9 cellular contexts compared by ENCODE assay signal in the genomic region with DNA sequence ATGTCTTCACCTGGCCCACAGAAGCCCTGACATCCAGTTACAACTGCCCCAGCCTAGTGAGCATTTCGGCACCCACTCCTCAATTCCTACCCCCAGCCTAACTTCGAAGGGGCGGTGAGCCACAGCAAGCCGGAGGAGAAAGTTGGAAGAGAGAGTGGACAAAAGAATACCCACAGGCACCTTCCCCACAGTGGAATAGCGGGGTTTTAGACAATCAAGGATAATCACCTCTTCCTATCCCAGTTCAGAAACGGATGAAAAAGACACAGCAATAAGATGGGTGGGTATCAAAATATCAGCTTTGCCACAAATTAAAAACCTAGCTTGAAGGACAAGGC. TPM values are rescaled to one million over a fixed set of nuclear protein-coding genes. Genes with fewer than 3 reads are reported as not detected.
DNase-seq lines count a peak whose midpoint lies in the region; ATAC-seq and TF ChIP-seq lines count a peak whose summit lies in the region.
"Had no signal": no experiment of that assay in that cellular context is flagged by ENCODE, and none has a peak within 500 bp of the region (broad histone marks: within the 10 kb centered on the region; RNA-seq: fewer than 3 reads in every experiment).

No MANE protein-coding gene starts in this region.

- TF ChIP-seq CTCF in BJ (IDR thresholded peaks at IDR 0.05; ENCODE audit: insufficient read depth, low read depth, low read length) (no peak), KMS-11 (conservative IDR thresholded peaks at IDR 0.05; ENCODE audit: low read depth, low read length) (no peak)

- H2AFZ ChIP-seq in KMS-11 (ENCODE audit: low read depth), result no peak overlapping the region; the same call in 1 of the 2 replicates

- no peaks in the 10 kb centered on the region for H3K27me3 Mint-ChIP-seq in central memory CD8-positive, alpha-beta T cell
- no peaks in the 10 kb centered on the region for H3K27me3 Mint-ChIP-seq in natural killer cell treated with Interleukin-12 subunit alpha and Interleukin-12 subunit beta and Interleukin-15 and Interleukin-18, amount 100 ng/mL, for 72 hours

- H3K4me1 Mint-ChIP-seq in central memory CD8-positive, alpha-beta T cell, result peaks cover 77% of the 10 kb centered on the region
- peaks cover 63 to 72% of the 10 kb centered on the region in 2 donors for H3K4me1 Mint-ChIP-seq in natural killer cell treated with Interleukin-12 subunit alpha and Interleukin-12 subunit beta and Interleukin-15 and Interleukin-18, amount 100 ng/mL, for 72 hours (ENCODE audit: low read depth in 2 of 2)

- H3K4me3 ChIP-seq in BJ (ENCODE audit: low read depth, low read length), result peak overlapping the region; percentile 65
- H3K4me3 ChIP-seq in KMS-11 (IDR thresholded peaks at IDR 0.05; ENCODE audit: insufficient read depth, low read depth, low read length), result no peak overlapping the region

- H3K4me3 Mint-ChIP-seq in central memory CD8-positive, alpha-beta T cell, result peak overlapping the region; percentile 82
- H3K4me3 Mint-ChIP-seq in natural killer cell treated with Interleukin-12 subunit alpha and Interleukin-12 subunit beta and Interleukin-15 and Interleukin-18, amount 100 ng/mL, for 72 hours, result peak overlapping the region; percentile 86

- H3K9ac ChIP-seq in KMS-11, result peak overlapping the region; percentile 94; the same call in 1 of the 2 replicates

- H3K4me2 ChIP-seq in KMS-11, result peak overlapping the region; percentile 67

- H3K4me1 ChIP-seq in KMS-11 (ENCODE audit: low read depth, poor library complexity, severe bottlenecking), result peaks cover 41% of the 10 kb centered on the region

- H4K20me1 ChIP-seq in KMS-11 (ENCODE audit: insufficient read depth), result peaks cover 15% of the 10 kb centered on the region; the same call in 1 of the 2 replicates

- H3K9me3 Mint-ChIP-seq in central memory CD8-positive, alpha-beta T cell, result no peaks in the 10 kb centered on the region
- no peaks in the 10 kb centered on the region for H3K9me3 Mint-ChIP-seq in natural killer cell treated with Interleukin-12 subunit alpha and Interleukin-12 subunit beta and Interleukin-15 and Interleukin-18, amount 100 ng/mL, for 72 hours

- POLR2A ChIA-PET in BJ (lab: Charles Lee), result no interaction called here

- CTCF ChIA-PET in BJ (lab: Yijun Ruan, JAX), result interaction anchor here (0.5 to 5.1 kb wide), 8 partner anchors 10 to 95 kb away, joined by 3 to 21 read pairs (median 3); no protein-coding TSS in a partner anchor

- ATAC-seq in central memory CD8-positive, alpha-beta T cell (replicated peaks; ENCODE audit: extremely low read depth, poor library complexity, severe bottlenecking), result no peak
- ATAC-seq in natural killer cell treated with Interleukin-12 subunit alpha and Interleukin-12 subunit beta and Interleukin-15 and Interleukin-18, amount 100 ng/mL, for 72 hours, result no peak
- ATAC-seq in GM18861 (IDR thresholded peaks at IDR 0.05; ENCODE audit: unreplicated experiment), result no peak

- H3K27me3 ChIP-seq in BJ (ENCODE audit: control insufficient read depth, insufficient read depth, low read length) (no peaks in the 10 kb centered on the region), KMS-11 (ENCODE audit: insufficient read depth, low read depth) (no peaks in the 10 kb centered on the region)

- DNase-seq in BJ (ENCODE audit: low read depth) (no peak), DMS114 treated with DMSO at 0.1 percent for 48 hours (lab: John Stamatoyannopoulos, UW; ENCODE audit: unreplicated experiment) (no peak), DMS 273 treated with DMSO at 0.1 percent for 48 hours (lab: John Stamatoyannopoulos, UW) (no peak)
- no peak for DNase-seq in central memory CD8-positive, alpha-beta T cell (ENCODE audit: low spot score in 2 of 2)
- DNase-seq in natural killer cell treated with Interleukin-12 subunit alpha and Interleukin-12 subunit beta and Interleukin-15 and Interleukin-18, amount 100 ng/mL, for 72 hours (ENCODE audit: low spot score), result no peak
- no peak for DNase-seq in stimulated activated CD4-positive, alpha-beta T cell treated with anti-CD3 and anti-CD28 coated beads, Interleukin-4, amount 100 ng/mL, for 4 hours
- DNase-seq: NCI-H2081 treated with DMSO at 0.1 percent for 48 hours had no signal

- peaks cover 5% of the 10 kb centered on the region for H3K36me3 ChIP-seq in BJ (ENCODE audit: control insufficient read depth, insufficient read depth, low read length)
- H3K36me3 ChIP-seq in KMS-11 (ENCODE audit: insufficient read depth), result no peaks in the 10 kb centered on the region; the same call in 1 of the 2 replicates

- peaks cover 63% of the 10 kb centered on the region for H3K79me2 ChIP-seq in KMS-11 (ENCODE audit: insufficient read depth, low read depth)

- H3K36me3 Mint-ChIP-seq in central memory CD8-positive, alpha-beta T cell (ENCODE audit: insufficient read depth), result peaks cover 18% of the 10 kb centered on the region
- peaks cover 22% of the 10 kb centered on the region for H3K36me3 Mint-ChIP-seq in natural killer cell treated with Interleukin-12 subunit alpha and Interleukin-12 subunit beta and Interleukin-15 and Interleukin-18, amount 100 ng/mL, for 72 hours

- no peak overlapping the region for H3K27ac Mint-ChIP-seq in central memory CD8-positive, alpha-beta T cell (ENCODE audit: low read depth)
- peak overlapping the region; percentile 29 to 70 for H3K27ac Mint-ChIP-seq in natural killer cell treated with Interleukin-12 subunit alpha and Interleukin-12 subunit beta and Interleukin-15 and Interleukin-18, amount 100 ng/mL, for 72 hours

- H3K27ac ChIP-seq in KMS-11, result no peak overlapping the region

RNA-seq across cellular contexts. Expression of a gene that starts 1.3 kb away (rescaled TPM):
- polyA plus RNA-seq in BJ (2011; rRNA removed), result 34.6 and 59.9 TPM in 2 replicates
- polyA minus RNA-seq in BJ (2011; rRNA and poly(A)+ RNA removed), result 28.4 and 33.7 TPM in 2 replicates
- 10 to 100 TPM; 32.6 to 54.4 TPM for total RNA-seq in natural killer cell treated with Interleukin-12 subunit alpha and Interleukin-12 subunit beta and Interleukin-15 and Interleukin-18, amount 100 ng/mL, for 72 hours

RNA-seq across cellular contexts. Expression of a gene that starts 45.6 kb away (rescaled TPM):
- polyA plus RNA-seq in BJ (2011; rRNA removed), result 5.6 and 8.4 TPM in 2 replicates
- 2.4 and 3.6 TPM in 2 replicates for polyA minus RNA-seq in BJ (2011; rRNA and poly(A)+ RNA removed)
- total RNA-seq in natural killer cell treated with Interleukin-12 subunit alpha and Interleukin-12 subunit beta and Interleukin-15 and Interleukin-18, amount 100 ng/mL, for 72 hours, result 1 to 10 TPM in 1 of 2 donors, not detected in 1; 5.0 TPM

RNA-seq across cellular contexts. Expression of a gene that starts 55.5 kb away (rescaled TPM):
- polyA plus RNA-seq in BJ (2011; rRNA removed), result 31.5 and 31.6 TPM in 2 replicates
- 47.5 and 48.1 TPM in 2 replicates for polyA minus RNA-seq in BJ (2011; rRNA and poly(A)+ RNA removed)
- 100 to 1,000 TPM; 161 to 193 TPM for total RNA-seq in natural killer cell treated with Interleukin-12 subunit alpha and Interleukin-12 subunit beta and Interleukin-15 and Interleukin-18, amount 100 ng/mL, for 72 hours

RNA-seq across cellular contexts. Expression of a gene that starts 56.2 kb away (rescaled TPM):
- polyA plus RNA-seq in BJ (2011; rRNA removed), result 15.8 and 22.7 TPM in 2 replicates
- 3.5 and 4.5 TPM in 2 replicates for polyA minus RNA-seq in BJ (2011; rRNA and poly(A)+ RNA removed)
- 10 to 100 TPM in 1 of 2 donors, 1 to 10 TPM in 1; 8.1 to 10.9 TPM for total RNA-seq in natural killer cell treated with Interleukin-12 subunit alpha and Interleukin-12 subunit beta and Interleukin-15 and Interleukin-18, amount 100 ng/mL, for 72 hours
